In genomic region chr11:122754553-122755322, GRCh38 we compare ENCODE assay signal across 8 cellular contexts.
A peak's percentile ranks its signal among the peaks of the same experiment; 100 is the strongest.
DNase-seq lines count a peak whose midpoint lies in the region; ATAC-seq lines count a peak whose summit lies in the region.

No MANE protein-coding gene starts in this region.

- in situ Hi-C loops in KBM-7 (cut with MboI; ENCODE audit: low pct_unique_long_range_greater_than_20kb, low sequenced_read_pairs): no loop called here

- ATAC-seq in GM21367 (IDR thresholded peaks at IDR 0.05; ENCODE audit: unreplicated experiment): no peak

- DNase-seq in NCI-H2171 treated with DMSO at 0.1 percent for 48 hours (lab: John Stamatoyannopoulos, UW): peak; percentile 55
- no peak for DNase-seq in NCI-H2171 (lab: John Stamatoyannopoulos, UW)
- peak; percentile 68 for DNase-seq in KBM-7
- peak; percentile 21 to 50 for DNase-seq in activated CD4-positive, alpha-beta T cell treated with anti-CD3 and anti-CD28 coated beads, Interleukin-2, amount 50 U/mL, for 48 hours
- peak; percentile 30 for DNase-seq in iPS DF 4.7 (ENCODE audit: extremely low read depth, low spot score)
- no peak for DNase-seq in C1 segment of cervical spinal cord (lab: John Stamatoyannopoulos, UW)
- DNase-seq in NCI-H2107 (lab: John Stamatoyannopoulos, UW): no peak

Comparison
In these comparisons a context has a peak if more than half of its experiments do, and no peak if none do; other contexts are left out.
1. DNase-seq: peak in NCI-H2171 treated with DMSO at 0.1 percent for 48 hours (single experiment), KBM-7 (single experiment), activated CD4-positive, alpha-beta T cell treated with anti-CD3 and anti-CD28 coated beads, Interleukin-2, amount 50 U/mL, for 48 hours (2 of 2) and iPS DF 4.7 (single experiment); none in NCI-H2171 (single experiment), C1 segment of cervical spinal cord (0 of 14) and NCI-H2107 (single experiment).